Comparison of ENCODE assay signal across 12 cellular contexts in the genomic region with DNA sequence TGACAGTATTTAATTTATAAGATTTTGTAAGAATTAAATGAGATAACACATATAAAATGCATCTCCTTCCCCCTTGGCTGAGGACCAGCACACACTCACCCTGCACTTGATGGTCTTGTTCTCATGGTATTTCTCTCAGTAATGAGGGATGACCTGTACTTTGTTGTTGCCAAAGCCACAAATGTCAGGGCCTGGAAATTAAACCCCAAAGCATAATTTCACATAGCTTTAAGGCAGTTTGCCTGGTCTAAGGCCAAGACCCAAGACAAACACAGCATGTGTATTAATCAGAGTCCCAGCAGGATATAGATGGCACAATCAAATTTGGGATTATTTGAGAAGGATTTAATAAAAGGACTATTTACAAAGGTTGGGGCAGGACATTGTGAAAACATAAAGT. TPM values are rescaled to one million over a fixed set of nuclear protein-coding genes. Genes with fewer than 3 reads are reported as not detected.
A peak's percentile ranks its signal among the peaks of the same experiment; 100 is the strongest.
DNase-seq lines count a peak whose midpoint lies in the region; ATAC-seq, FAIRE-seq and TF ChIP-seq lines count a peak whose summit lies in the region.
"Had no signal": no experiment of that assay in that cellular context is flagged by ENCODE, and none has a peak within 500 bp of the region (broad histone marks: within the 10 kb centered on the region; RNA-seq: fewer than 3 reads in every experiment).

No MANE protein-coding gene starts in this region.

- H3K27me3 ChIP-seq in small intestine (ENCODE audit: control insufficient read depth in 2 of 2, insufficient read depth in 2 of 2, low read length in 2 of 2): no peaks in the 10 kb centered on the region

- DNase-seq in AG20443 (ENCODE audit: low spot score) (peak; percentile 81), LNCaP clone FGC (ENCODE audit: low read depth) (peak; percentile 96), astrocyte of the hippocampus (ENCODE audit: low read depth, low spot score) (peak; percentile 86), kidney tubule cell (ENCODE audit: low spot score) (peak; percentile 68), DMS79 treated with DMSO at 0.1 percent for 48 hours (lab: John Stamatoyannopoulos, UW) (no peak), NCI-H1930 (lab: John Stamatoyannopoulos, UW) (no peak), small intestine (no peak)
- DNase-seq: activated T-cell treated with anti-CD3 and anti-CD28 coated beads, Interleukin-2, amount 50 U/mL, for 72 hours; NCI-H146 had no signal

- no peaks in the 10 kb centered on the region for H3K9me3 ChIP-seq in small intestine (ENCODE audit: control insufficient read depth, low read depth)

- H3K4me1 ChIP-seq in small intestine (ENCODE audit: control insufficient read depth in 2 of 2, insufficient read depth in 1 of 2, low read depth in 1 of 2, low read length in 1 of 2): peaks cover 3 to 14% of the 10 kb centered on the region in 2 donors
- H3K4me1 ChIP-seq: parathyroid adenoma had no signal

- H3K4me3 ChIP-seq in LNCaP clone FGC (ENCODE audit: low read depth, low read length): no peak overlapping the region
- H3K4me3 ChIP-seq in small intestine (ENCODE audit: low read depth in 1 of 2, low read length in 2 of 2): no peak overlapping the region

- no peak for ATAC-seq in GM18868 (IDR thresholded peaks at IDR 0.05; ENCODE audit: unreplicated experiment)
- ATAC-seq: activated T-cell treated with anti-CD3 and anti-CD28 coated beads, Interleukin-2, amount 50 U/mL, for 72 hours had no signal

- TF ChIP-seq CTCF in LNCaP clone FGC (IDR thresholded peaks at IDR 0.05; ENCODE audit: control insufficient read depth, extremely low read depth, insufficient read depth): no peak

- H3K27ac ChIP-seq in small intestine (ENCODE audit: low read depth in 1 of 2, low read length in 1 of 2): no peak overlapping the region
- H3K27ac ChIP-seq: parathyroid adenoma had no signal

- H3K36me3 ChIP-seq in small intestine (ENCODE audit: control insufficient read depth in 2 of 2, insufficient read depth in 2 of 2, low read length in 2 of 2): no peaks in the 10 kb centered on the region

- no peak for FAIRE-seq in small intestine (lab: Jason Lieb, UNC)
- FAIRE-seq: D721Med had no signal

RNA-seq across cellular contexts. Expression of a gene that starts 48.6 kb away (rescaled TPM):
- polyA plus RNA-seq in small intestine: 10 to 100 TPM; 14.1 to 15.3 (median 15.1) TPM

RNA-seq across cellular contexts. Expression of a gene that starts 49.2 kb away (rescaled TPM):
- 10 to 100 TPM; 19.7 to 34.9 (median 28.6) TPM for polyA plus RNA-seq in small intestine

Comparison
In these comparisons a context has a peak if more than half of its experiments do, and no peak if none do; other contexts are left out.
1. DNase-seq: peak in AG20443 (single experiment), LNCaP clone FGC (single experiment), astrocyte of the hippocampus (single experiment) and kidney tubule cell (single experiment); none in DMS79 treated with DMSO at 0.1 percent for 48 hours (single experiment), NCI-H1930 (0 of 2) and small intestine (single experiment).